19 cellular contexts compared by ENCODE assay signal in the genomic region with DNA sequence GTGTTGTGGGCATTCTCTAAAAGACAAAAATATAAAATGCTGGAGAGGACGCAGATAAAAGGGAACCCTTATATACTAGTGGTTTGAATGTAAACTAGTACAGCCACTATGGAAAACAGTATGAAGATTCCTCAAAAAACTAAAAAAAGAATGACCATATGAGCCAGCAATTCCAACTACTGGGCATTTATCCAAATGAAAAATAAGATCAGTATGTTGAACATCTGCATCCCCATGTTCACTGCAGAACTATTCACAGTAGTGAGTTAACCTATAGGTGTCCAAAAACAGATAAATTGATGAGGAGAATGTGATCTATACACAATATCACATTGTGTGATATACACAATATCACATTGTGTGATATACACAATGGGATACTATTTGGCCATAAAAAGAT.
A peak's percentile ranks its signal among the peaks of the same experiment; 100 is the strongest.
DNase-seq lines count a peak whose midpoint lies in the region; ATAC-seq, FAIRE-seq and TF ChIP-seq lines count a peak whose summit lies in the region.
"Had no signal": no experiment of that assay in that cellular context is flagged by ENCODE, and none has a peak within 500 bp of the region (broad histone marks: within the 10 kb centered on the region; RNA-seq: fewer than 3 reads in every experiment).

No MANE protein-coding gene starts in this region.

- no peaks in the 10 kb centered on the region for H3K79me2 ChIP-seq in mammary epithelial cell (ENCODE audit: insufficient read depth, low read length)

- no peak overlapping the region for H4K91ac ChIP-seq in mesenchymal stem cell (ENCODE audit: low read length)

- no peak overlapping the region for H2BK15ac ChIP-seq in mesenchymal stem cell (ENCODE audit: low read depth, poor library complexity, severe bottlenecking)

- H3K27ac Mint-ChIP-seq in MCF 10A (ENCODE audit: low read depth, unreplicated experiment): no peak overlapping the region
- H3K27ac Mint-ChIP-seq: CD14-positive monocyte had no signal

- H3K4me2 ChIP-seq in mammary epithelial cell (ENCODE audit: insufficient read depth, low read depth, low read length) (no peak overlapping the region), mesenchymal stem cell (ENCODE audit: low read length, poor library complexity, severe bottlenecking) (no peak overlapping the region)

- no peaks in the 10 kb centered on the region for H3K36me3 Mint-ChIP-seq in MCF 10A (ENCODE audit: insufficient read depth, unreplicated experiment)
- H3K36me3 Mint-ChIP-seq: CD14-positive monocyte had no signal

- DNase-seq in MCF 10A (ENCODE audit: unreplicated experiment) (peak; percentile 8), mammary epithelial cell (no peak), astrocyte of the cerebellum (ENCODE audit: low read depth) (peak; percentile 15), fibroblast of peridontal ligament (ENCODE audit: extremely low read depth) (peak; percentile 83), mesenchymal stem cell (no peak), pancreas (no peak), SIG-M5 (lab: John Stamatoyannopoulos, UW) (no peak)
- DNase-seq: COR-L47; DMS53; GOT3; NCI-H2081; NCI-H526; NK-92 treated with Interleukin-12 subunit alpha and Interleukin-12 subunit beta, amount 100 ng/mL, for 24 hours; OCI-M1; RPMI8226; SJCRH30 had no signal

- no peaks in the 10 kb centered on the region for H3K9me3 Mint-ChIP-seq in MCF 10A (ENCODE audit: unreplicated experiment)
- H3K9me3 Mint-ChIP-seq: CD14-positive monocyte had no signal

- H3K36me3 ChIP-seq in mammary epithelial cell (ENCODE audit: insufficient read depth, low read length): no peaks in the 10 kb centered on the region
- H3K36me3 ChIP-seq in mesenchymal stem cell (ENCODE audit: control insufficient read depth in 1 of 2, insufficient read depth in 2 of 2, low read depth in 1 of 2, low read length in 2 of 2): no peaks in the 10 kb centered on the region
- H3K36me3 ChIP-seq in pancreas: no peaks in the 10 kb centered on the region
- H3K36me3 ChIP-seq: SJCRH30 had no signal

- H3K4me3 Mint-ChIP-seq in MCF 10A (ENCODE audit: unreplicated experiment): no peak overlapping the region
- H3K4me3 Mint-ChIP-seq: CD14-positive monocyte had no signal

- H2BK120ac ChIP-seq in mesenchymal stem cell (ENCODE audit: low read depth, low read length): no peak overlapping the region

- H2AK5ac ChIP-seq in mesenchymal stem cell (ENCODE audit: low read length, severe bottlenecking): no peak overlapping the region

- no peak overlapping the region for H3K4me3 ChIP-seq in mammary epithelial cell (replicated peaks in 1 of 3; ENCODE audit: insufficient read depth in 1 of 3, low read depth in 2 of 3, low read length in 3 of 3)
- H3K4me3 ChIP-seq in astrocyte of the cerebellum (ENCODE audit: low read depth, low read length): no peak overlapping the region
- no peak overlapping the region for H3K4me3 ChIP-seq in mesenchymal stem cell (ENCODE audit: insufficient read depth in 1 of 2, low read depth in 1 of 2, low read length in 2 of 2)
- no peak overlapping the region for H3K4me3 ChIP-seq in pancreas
- H3K4me3 ChIP-seq: SJCRH30 had no signal

- H3K4ac ChIP-seq in mesenchymal stem cell (ENCODE audit: low read depth in 1 of 2, low read length in 2 of 2): no peak overlapping the region

- ATAC-seq in pancreas (no peak), HG03196 (IDR thresholded peaks at IDR 0.05; ENCODE audit: unreplicated experiment) (no peak)

- H3K4me1 Mint-ChIP-seq in MCF 10A (ENCODE audit: insufficient read depth, unreplicated experiment): no peaks in the 10 kb centered on the region
- H3K4me1 Mint-ChIP-seq: CD14-positive monocyte had no signal

- TF ChIP-seq CTCF in MCF 10A (IDR thresholded peaks at IDR 0.05; ENCODE audit: unreplicated experiment): no peak
- no peak for TF ChIP-seq CTCF in mammary epithelial cell (conservative IDR thresholded peaks at IDR 0.05 in 1 of 2, IDR thresholded peaks at IDR 0.05 in 1 of 2; ENCODE audit: extremely low read depth in 1 of 2, insufficient read depth in 1 of 2, low read depth in 1 of 2, low read length in 2 of 2)
- TF ChIP-seq CTCF in astrocyte of the cerebellum (IDR thresholded peaks at IDR 0.05; ENCODE audit: low read depth, low read length, missing control alignments): no peak
- TF ChIP-seq CTCF in pancreas (IDR thresholded peaks at IDR 0.05): no peak

- BruUV-seq in MCF 10A (replicated peaks; lab: Mats Ljungman, UMichigan): no TSS peak
- no TSS peak for BruUV-seq in mammary epithelial cell (replicated peaks; lab: Mats Ljungman, UMichigan)

- no peak overlapping the region for H2BK12ac ChIP-seq in mesenchymal stem cell (ENCODE audit: low read length in 2 of 2)

- dilution Hi-C loops in mammary epithelial cell (cut with HindIII; ENCODE audit: low sequenced_read_pairs): no loop called here

- H3K27ac ChIP-seq in mammary epithelial cell (ENCODE audit: insufficient read depth, low read depth, low read length) (no peak overlapping the region), mesenchymal stem cell (ENCODE audit: low read length, poor library complexity, severe bottlenecking) (no peak overlapping the region), pancreas (no peak overlapping the region)
- H3K27ac ChIP-seq: SJCRH30 had no signal

- no peaks in the 10 kb centered on the region for H3K9me3 ChIP-seq in mammary epithelial cell (replicated peaks; ENCODE audit: insufficient read depth, low read length)
- no peaks in the 10 kb centered on the region for H3K9me3 ChIP-seq in mesenchymal stem cell (ENCODE audit: control insufficient read depth, low read length)
- H3K9me3 ChIP-seq in pancreas: no peaks in the 10 kb centered on the region
- H3K9me3 ChIP-seq: SJCRH30 had no signal

- no peak overlapping the region for H3K14ac ChIP-seq in mesenchymal stem cell (ENCODE audit: low read length in 2 of 2)

- no peak overlapping the region for H2BK5ac ChIP-seq in mesenchymal stem cell (ENCODE audit: low read depth, low read length, poor library complexity, severe bottlenecking)

- no peak overlapping the region for H3K18ac ChIP-seq in mesenchymal stem cell (ENCODE audit: low read depth in 1 of 2, low read length in 2 of 2)

- H3K27me3 ChIP-seq in mammary epithelial cell (ENCODE audit: insufficient read depth, low read length) (no peaks in the 10 kb centered on the region), mesenchymal stem cell (ENCODE audit: control insufficient read depth in 1 of 2, insufficient read depth in 1 of 2, low read length in 2 of 2) (no peaks in the 10 kb centered on the region), pancreas (peaks cover 0 to 3% (median 0%) of the 10 kb centered on the region in 4 donors)
- H3K27me3 ChIP-seq: SJCRH30 had no signal

- POLR2A ChIA-PET in MCF 10A (lab: Yijun Ruan, JAX): no interaction called here

- no peak for FAIRE-seq in pancreas (lab: Jason Lieb, UNC)
- FAIRE-seq: GM12891 had no signal

- no peak overlapping the region for H3K23ac ChIP-seq in mesenchymal stem cell (ENCODE audit: low read length in 2 of 2)

- H3K27me3 Mint-ChIP-seq in MCF 10A (ENCODE audit: insufficient read depth, unreplicated experiment): peaks cover 19% of the 10 kb centered on the region

- H3K9ac ChIP-seq in mammary epithelial cell (ENCODE audit: insufficient read depth, low read length) (no peak overlapping the region), mesenchymal stem cell (ENCODE audit: low read length) (no peak overlapping the region)

- CTCF ChIA-PET in MCF 10A (lab: Yijun Ruan, JAX): no interaction called here
- CTCF ChIA-PET in mammary epithelial cell (lab: Charles Lee; ENCODE audit: low non-redundant PET): no interaction called here

- intact Hi-C loops in MCF 10A (cut with micrococcal nuclease) (no loop called here), mammary epithelial cell (cut with micrococcal nuclease) (no loop called here), pancreas (cut with DNase I) (no loop called here)

- in situ Hi-C loops in mammary epithelial cell (cut with MboI; ENCODE audit: low sequenced_read_pairs in 2 of 2): no loop called here
- in situ Hi-C loops in astrocyte of the cerebellum (cut with HindIII; ENCODE audit: low sequenced_read_pairs): no loop called here

- H3K4me1 ChIP-seq in mammary epithelial cell (ENCODE audit: insufficient read depth, low read length): no peaks in the 10 kb centered on the region
- H3K4me1 ChIP-seq in mesenchymal stem cell (ENCODE audit: control insufficient read depth, insufficient read depth, low read depth, low read length): peaks cover 2% of the 10 kb centered on the region
- no peaks in the 10 kb centered on the region for H3K4me1 ChIP-seq in pancreas
- H3K4me1 ChIP-seq: SJCRH30 had no signal

- no peaks in the 10 kb centered on the region for H4K20me1 ChIP-seq in mammary epithelial cell (ENCODE audit: insufficient read depth, low read length)

- H2AFZ ChIP-seq in mammary epithelial cell (ENCODE audit: low read depth, low read length) (no peak overlapping the region), mesenchymal stem cell (ENCODE audit: low read depth, low read length) (no peak overlapping the region)

- 8% methylated on average over 1 of the region's 1 CpG for WGBS in mammary epithelial cell (ENCODE audit: low coverage, missing lambda C conversion rate)
- no CpG with 5 or more reads among the region's 1 CpG for WGBS in mesenchymal stem cell
- 41 to 58% methylated on average over 1 of the region's 1 CpG for WGBS in pancreas, 2 donors

- H3K79me1 ChIP-seq in mesenchymal stem cell (replicated peaks; ENCODE audit: low read length, poor library complexity, severe bottlenecking): no peaks in the 10 kb centered on the region

- no peak overlapping the region for H4K8ac ChIP-seq in mesenchymal stem cell (ENCODE audit: low read length)

Comparison
In these comparisons a context has a peak if more than half of its experiments do, and no peak if none do; other contexts are left out.
1. DNase-seq: peak in MCF 10A (single experiment), astrocyte of the cerebellum (single experiment) and fibroblast of peridontal ligament (single experiment); none in mammary epithelial cell (single experiment), mesenchymal stem cell (single experiment), pancreas (0 of 6) and SIG-M5 (single experiment).